8 cellular contexts compared by ENCODE assay signal in the genomic region with DNA sequence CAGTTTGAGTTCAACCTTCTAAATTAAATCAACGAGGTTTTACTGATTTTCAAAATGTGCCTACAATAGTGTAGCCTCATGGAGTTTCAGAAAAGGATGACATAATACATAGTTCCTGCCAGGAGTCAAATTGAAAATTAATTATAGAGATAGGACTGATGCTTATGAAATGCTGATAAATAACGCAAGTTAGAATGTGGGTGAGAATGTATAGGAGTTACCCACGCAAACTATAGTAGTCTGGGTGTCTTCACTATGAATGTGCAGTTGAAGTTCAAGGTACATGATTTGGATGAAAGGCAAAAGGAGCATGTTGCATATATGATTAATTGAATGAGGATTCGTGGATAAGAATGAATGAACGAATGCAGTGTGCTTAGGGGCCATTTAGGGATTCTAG.
"Had no signal": no experiment of that assay in that cellular context is flagged by ENCODE, and none has a peak within 500 bp of the region (broad histone marks: within the 10 kb centered on the region; RNA-seq: fewer than 3 reads in every experiment).

No MANE protein-coding gene starts in this region.

- ATAC-seq: GM23338 had no signal

- H3K4me3 ChIP-seq: GM23338 had no signal

- H3K4me2 ChIP-seq: GM23338 had no signal

- DNase-seq: H9, HCEC 1CT, IMR-90, KBM-7 had no signal

- H3K4me3 Mint-ChIP-seq: GM23338, H9 had no signal

- FAIRE-seq: H1, H54, HTR-8/SVneo had no signal

- H3K27ac Mint-ChIP-seq: GM23338, H9 had no signal
